ENCODE assay signal across 2 cellular contexts in genomic region chr20:44772636-44773035, GRCh38.
TF ChIP-seq lines count a peak whose summit lies in the region.

No MANE protein-coding gene starts in this region.

TF ChIP-seq in H1, 55 proteins besides CTCF, POLR2A, EP300 and RAD21:
- no peak for TF ChIP-seq PHF8 (conservative IDR thresholded peaks at IDR 0.05; ENCODE audit: low read depth, low read length)
- TF ChIP-seq BRCA1 (IDR thresholded peaks at IDR 0.05; ENCODE audit: low read depth, low read length): no peak
- no peak for TF ChIP-seq NRF1 (IDR thresholded peaks at IDR 0.05; ENCODE audit: low read depth, low read length)
- TF ChIP-seq SIRT6 (IDR thresholded peaks at IDR 0.05; ENCODE audit: low read length): no peak
- no peak for TF ChIP-seq MAFK (IDR thresholded peaks at IDR 0.05; ENCODE audit: low read depth, low read length)
- no peak for TF ChIP-seq E2F6 (IDR thresholded peaks at IDR 0.05)
- TF ChIP-seq NANOG (IDR thresholded peaks at IDR 0.05; ENCODE audit: insufficient read depth, low read depth, low read length, poor library complexity, severe bottlenecking): no peak
- no peak for TF ChIP-seq KDM1A (IDR thresholded peaks at IDR 0.05; ENCODE audit: borderline replicate concordance, low read length)

TF ChIP-seq in neural cell, 6 proteins besides CTCF, POLR2A, EP300 and RAD21:
- TF ChIP-seq EZH2 (IDR thresholded peaks at IDR 0.05; ENCODE audit: borderline replicate concordance, insufficient read depth, low read length, poor library complexity, severe bottlenecking) (no peak), TAF1 (IDR thresholded peaks at IDR 0.05; ENCODE audit: low read depth) (no peak), POLR2AphosphoS5 (IDR thresholded peaks at IDR 0.05) (no peak), MXI1 (conservative IDR thresholded peaks at IDR 0.05; ENCODE audit: poor library complexity, severe bottlenecking) (no peak), SMC3 (conservative IDR thresholded peaks at IDR 0.05; ENCODE audit: poor library complexity) (no peak), REST (IDR thresholded peaks at IDR 0.05; ENCODE audit: borderline replicate concordance) (no peak)
